ENCODE assay signal across 1 cellular context in the genomic region with DNA sequence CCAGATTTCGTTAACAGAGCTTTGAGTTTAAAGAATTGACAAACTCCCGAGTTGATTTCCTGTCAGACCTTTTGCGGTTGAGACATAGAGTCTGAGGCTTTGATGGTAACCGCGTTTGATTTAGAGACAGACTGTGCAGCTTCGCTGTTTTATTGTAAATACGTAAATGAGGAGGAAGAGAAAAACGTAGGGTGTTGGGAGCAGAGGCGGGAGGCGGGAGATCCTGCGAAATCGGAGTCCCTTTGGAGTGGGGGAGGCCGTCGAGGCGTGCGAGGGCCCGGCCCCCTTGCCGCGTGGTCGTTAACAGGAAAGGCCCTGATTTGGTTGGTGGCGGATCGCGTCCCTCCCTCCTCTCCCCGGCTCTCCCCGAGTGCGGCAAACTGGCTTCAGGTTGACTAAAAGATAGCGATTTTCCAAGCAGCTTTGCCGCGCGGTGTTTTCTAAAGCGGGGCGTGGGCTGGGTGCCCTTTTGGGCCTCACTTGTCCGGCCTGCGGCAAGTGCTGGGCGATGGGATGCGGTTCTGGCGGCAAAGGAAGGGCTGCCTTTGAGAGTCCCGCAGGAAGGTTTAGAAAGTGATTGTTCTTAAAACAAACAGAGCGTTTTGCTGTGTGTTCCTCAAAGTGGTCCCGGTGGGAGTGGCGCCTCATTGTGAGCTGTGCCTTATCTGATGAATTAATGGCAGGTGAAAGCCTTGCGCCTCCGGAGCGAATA.
TF ChIP-seq lines count a peak whose summit lies in the region.

No MANE protein-coding gene starts in this region.

TF ChIP-seq in HepG2, 621 proteins besides CTCF, POLR2A, EP300 and RAD21 (continued from another document):
- TF ChIP-seq TAF1 (CRISPR knock-in tag; IDR thresholded peaks at IDR 0.05) (peak; percentile 32; the same call in 1 of the 2 replicates), ZNF264 (CRISPR knock-in tag; IDR thresholded peaks at IDR 0.05) (no peak), FOXK2 (IDR thresholded peaks at IDR 0.05) (no peak), GATAD1 (CRISPR knock-in tag; IDR thresholded peaks at IDR 0.05) (no peak), TSC22D2 (CRISPR knock-in tag; IDR thresholded peaks at IDR 0.05; ENCODE audit: borderline replicate concordance) (no peak), SAP130 (CRISPR knock-in tag; IDR thresholded peaks at IDR 0.05; ENCODE audit: low read depth) (peak; percentile 74), ZNF33B (CRISPR knock-in tag; IDR thresholded peaks at IDR 0.05) (no peak), ZNF850 (CRISPR knock-in tag; conservative IDR thresholded peaks at IDR 0.05) (no peak), ZFX (CRISPR knock-in tag; IDR thresholded peaks at IDR 0.05; ENCODE audit: low read depth) (peak; percentile 56; the same call in 1 of the 2 replicates), ZNF788 (CRISPR knock-in tag; IDR thresholded peaks at IDR 0.05; ENCODE audit: borderline replicate concordance) (no peak), THAP8 (CRISPR knock-in tag; IDR thresholded peaks at IDR 0.05; ENCODE audit: borderline replicate concordance) (no peak), ZNF460 (CRISPR knock-in tag; IDR thresholded peaks at IDR 0.05; ENCODE audit: borderline replicate concordance) (no peak), TGIF2 (CRISPR knock-in tag; IDR thresholded peaks at IDR 0.05) (peak; percentile 31; the same call in 1 of the 2 replicates), REXO4 (CRISPR knock-in tag; IDR thresholded peaks at IDR 0.05; ENCODE audit: borderline replicate concordance) (no peak), EED (CRISPR knock-in tag; IDR thresholded peaks at IDR 0.05) (no peak), KIAA2018 (CRISPR knock-in tag; IDR thresholded peaks at IDR 0.05; ENCODE audit: borderline replicate concordance) (no peak), ZNF10 (CRISPR knock-in tag; IDR thresholded peaks at IDR 0.05; ENCODE audit: borderline replicate concordance, low read depth) (no peak)
- TF ChIP-seq, protein P1, sequence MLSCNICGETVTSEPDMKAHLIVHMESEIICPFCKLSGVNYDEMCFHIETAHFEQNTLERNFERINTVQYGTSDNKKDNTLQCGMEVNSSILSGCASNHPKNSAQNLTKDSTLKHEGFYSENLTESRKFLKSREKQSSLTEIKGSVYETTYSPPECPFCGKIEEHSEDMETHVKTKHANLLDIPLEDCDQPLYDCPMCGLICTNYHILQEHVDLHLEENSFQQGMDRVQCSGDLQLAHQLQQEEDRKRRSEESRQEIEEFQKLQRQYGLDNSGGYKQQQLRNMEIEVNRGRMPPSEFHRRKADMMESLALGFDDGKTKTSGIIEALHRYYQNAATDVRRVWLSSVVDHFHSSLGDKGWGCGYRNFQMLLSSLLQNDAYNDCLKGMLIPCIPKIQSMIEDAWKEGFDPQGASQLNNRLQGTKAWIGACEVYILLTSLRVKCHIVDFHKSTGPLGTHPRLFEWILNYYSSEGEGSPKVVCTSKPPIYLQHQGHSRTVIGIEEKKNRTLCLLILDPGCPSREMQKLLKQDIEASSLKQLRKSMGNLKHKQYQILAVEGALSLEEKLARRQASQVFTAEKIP (CRISPR knock-in tag; IDR thresholded peaks at IDR 0.05; ENCODE audit: borderline replicate concordance) = no peak
- TF ChIP-seq, protein P2, sequence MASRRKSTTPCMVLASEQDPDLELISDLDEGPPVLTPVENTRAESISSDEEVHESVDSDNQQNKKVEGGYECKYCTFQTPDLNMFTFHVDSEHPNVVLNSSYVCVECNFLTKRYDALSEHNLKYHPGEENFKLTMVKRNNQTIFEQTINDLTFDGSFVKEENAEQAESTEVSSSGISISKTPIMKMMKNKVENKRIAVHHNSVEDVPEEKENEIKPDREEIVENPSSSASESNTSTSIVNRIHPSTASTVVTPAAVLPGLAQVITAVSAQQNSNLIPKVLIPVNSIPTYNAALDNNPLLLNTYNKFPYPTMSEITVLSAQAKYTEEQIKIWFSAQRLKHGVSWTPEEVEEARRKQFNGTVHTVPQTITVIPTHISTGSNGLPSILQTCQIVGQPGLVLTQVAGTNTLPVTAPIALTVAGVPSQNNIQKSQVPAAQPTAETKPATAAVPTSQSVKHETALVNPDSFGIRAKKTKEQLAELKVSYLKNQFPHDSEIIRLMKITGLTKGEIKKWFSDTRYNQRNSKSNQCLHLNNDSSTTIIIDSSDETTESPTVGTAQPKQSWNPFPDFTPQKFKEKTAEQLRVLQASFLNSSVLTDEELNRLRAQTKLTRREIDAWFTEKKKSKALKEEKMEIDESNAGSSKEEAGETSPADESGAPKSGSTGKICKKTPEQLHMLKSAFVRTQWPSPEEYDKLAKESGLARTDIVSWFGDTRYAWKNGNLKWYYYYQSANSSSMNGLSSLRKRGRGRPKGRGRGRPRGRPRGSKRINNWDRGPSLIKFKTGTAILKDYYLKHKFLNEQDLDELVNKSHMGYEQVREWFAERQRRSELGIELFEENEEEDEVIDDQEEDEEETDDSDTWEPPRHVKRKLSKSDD (CRISPR knock-in tag; IDR thresholded peaks at IDR 0.05; ENCODE audit: low read depth) = no peak
- TF ChIP-seq, protein P3, sequence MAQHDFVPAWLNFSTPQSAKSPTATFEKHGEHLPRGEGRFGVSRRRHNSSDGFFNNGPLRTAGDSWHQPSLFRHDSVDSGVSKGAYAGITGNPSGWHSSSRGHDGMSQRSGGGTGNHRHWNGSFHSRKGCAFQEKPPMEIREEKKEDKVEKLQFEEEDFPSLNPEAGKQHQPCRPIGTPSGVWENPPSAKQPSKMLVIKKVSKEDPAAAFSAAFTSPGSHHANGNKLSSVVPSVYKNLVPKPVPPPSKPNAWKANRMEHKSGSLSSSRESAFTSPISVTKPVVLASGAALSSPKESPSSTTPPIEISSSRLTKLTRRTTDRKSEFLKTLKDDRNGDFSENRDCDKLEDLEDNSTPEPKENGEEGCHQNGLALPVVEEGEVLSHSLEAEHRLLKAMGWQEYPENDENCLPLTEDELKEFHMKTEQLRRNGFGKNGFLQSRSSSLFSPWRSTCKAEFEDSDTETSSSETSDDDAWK (CRISPR knock-in tag; IDR thresholded peaks at IDR 0.05) = no peak
- TF ChIP-seq, protein P4, sequence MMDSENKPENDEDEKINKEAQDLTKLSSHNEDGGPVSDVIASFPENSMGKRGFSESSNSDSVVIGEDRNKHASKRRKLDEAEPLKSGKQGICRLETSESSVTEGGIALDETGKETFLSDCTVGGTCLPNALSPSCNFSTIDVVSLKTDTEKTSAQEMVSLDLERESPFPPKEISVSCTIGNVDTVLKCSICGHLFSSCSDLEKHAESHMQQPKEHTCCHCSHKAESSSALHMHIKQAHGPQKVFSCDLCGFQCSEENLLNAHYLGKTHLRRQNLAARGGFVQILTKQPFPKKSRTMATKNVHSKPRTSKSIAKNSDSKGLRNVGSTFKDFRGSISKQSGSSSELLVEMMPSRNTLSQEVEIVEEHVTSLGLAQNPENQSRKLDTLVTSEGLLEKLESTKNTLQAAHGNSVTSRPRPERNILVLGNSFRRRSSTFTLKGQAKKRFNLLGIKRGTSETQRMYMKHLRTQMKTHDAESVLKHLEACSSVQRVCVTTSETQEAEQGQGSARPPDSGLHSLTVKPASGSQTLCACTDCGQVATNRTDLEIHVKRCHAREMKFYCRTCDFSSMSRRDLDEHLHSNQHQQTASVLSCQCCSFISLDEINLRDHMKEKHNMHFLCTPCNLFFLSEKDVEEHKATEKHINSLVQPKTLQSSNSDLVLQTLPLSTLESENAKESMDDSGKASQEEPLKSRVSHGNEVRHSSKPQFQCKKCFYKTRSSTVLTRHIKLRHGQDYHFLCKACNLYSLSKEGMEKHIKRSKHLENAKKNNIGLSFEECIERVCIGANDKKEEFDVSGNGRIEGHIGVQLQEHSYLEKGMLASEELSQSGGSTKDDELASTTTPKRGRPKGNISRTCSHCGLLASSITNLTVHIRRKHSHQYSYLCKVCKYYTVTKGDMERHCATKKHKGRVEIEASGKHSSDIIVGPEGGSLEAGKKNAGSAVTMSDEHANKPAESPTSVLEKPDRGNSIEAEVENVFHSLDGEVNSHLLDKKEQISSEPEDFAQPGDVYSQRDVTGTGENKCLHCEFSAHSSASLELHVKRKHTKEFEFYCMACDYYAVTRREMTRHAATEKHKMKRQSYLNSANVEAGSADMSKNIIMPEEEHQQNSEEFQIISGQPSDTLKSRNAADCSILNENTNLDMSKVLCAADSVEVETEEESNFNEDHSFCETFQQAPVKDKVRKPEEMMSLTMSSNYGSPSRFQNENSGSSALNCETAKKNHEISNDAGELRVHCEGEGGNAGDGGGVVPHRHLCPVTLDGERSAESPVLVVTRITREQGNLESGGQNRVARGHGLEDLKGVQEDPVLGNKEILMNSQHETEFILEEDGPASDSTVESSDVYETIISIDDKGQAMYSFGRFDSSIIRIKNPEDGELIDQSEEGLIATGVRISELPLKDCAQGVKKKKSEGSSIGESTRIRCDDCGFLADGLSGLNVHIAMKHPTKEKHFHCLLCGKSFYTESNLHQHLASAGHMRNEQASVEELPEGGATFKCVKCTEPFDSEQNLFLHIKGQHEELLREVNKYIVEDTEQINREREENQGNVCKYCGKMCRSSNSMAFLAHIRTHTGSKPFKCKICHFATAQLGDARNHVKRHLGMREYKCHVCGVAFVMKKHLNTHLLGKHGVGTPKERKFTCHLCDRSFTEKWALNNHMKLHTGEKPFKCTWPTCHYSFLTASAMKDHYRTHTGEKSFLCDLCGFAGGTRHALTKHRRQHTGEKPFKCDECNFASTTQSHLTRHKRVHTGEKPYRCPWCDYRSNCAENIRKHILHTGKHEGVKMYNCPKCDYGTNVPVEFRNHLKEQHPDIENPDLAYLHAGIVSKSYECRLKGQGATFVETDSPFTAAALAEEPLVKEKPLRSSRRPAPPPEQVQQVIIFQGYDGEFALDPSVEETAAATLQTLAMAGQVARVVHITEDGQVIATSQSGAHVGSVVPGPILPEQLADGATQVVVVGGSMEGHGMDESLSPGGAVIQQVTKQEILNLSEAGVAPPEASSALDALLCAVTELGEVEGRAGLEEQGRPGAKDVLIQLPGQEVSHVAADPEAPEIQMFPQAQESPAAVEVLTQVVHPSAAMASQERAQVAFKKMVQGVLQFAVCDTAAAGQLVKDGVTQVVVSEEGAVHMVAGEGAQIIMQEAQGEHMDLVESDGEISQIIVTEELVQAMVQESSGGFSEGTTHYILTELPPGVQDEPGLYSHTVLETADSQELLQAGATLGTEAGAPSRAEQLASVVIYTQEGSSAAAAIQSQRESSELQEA (CRISPR knock-in tag; IDR thresholded peaks at IDR 0.05; ENCODE audit: not compliant biosample characterization) = no peak
